In genomic region chr1:50859657-50860056, GRCh38 we compare ENCODE assay signal across 8 cellular contexts.
"Had no signal": no experiment of that assay in that cellular context is flagged by ENCODE, and none has a peak within 500 bp of the region (broad histone marks: within the 10 kb centered on the region; RNA-seq: fewer than 3 reads in every experiment).

No MANE protein-coding gene starts in this region.

- FAIRE-seq: HepG2, HTR-8/SVneo, K562 had no signal

- ATAC-seq: HepG2, K562 had no signal

- DNase-seq: IMR-90, KBM-7, KG1 had no signal

- H3K4me2 ChIP-seq: KMS-11 had no signal

- H3K4me3 ChIP-seq: K562 had no signal

- H3K27ac ChIP-seq: HL-60, KMS-11 had no signal
